In genomic region chr1:67307251-67308060, GRCh38 we compare ENCODE assay signal across 9 cellular contexts. TPM values are rescaled to one million over a fixed set of nuclear protein-coding genes. Genes with fewer than 3 reads are reported as not detected.
DNase-seq lines count a peak whose midpoint lies in the region; ATAC-seq and TF ChIP-seq lines count a peak whose summit lies in the region.
"Had no signal": no experiment of that assay in that cellular context is flagged by ENCODE, and none has a peak within 500 bp of the region (broad histone marks: within the 10 kb centered on the region; RNA-seq: fewer than 3 reads in every experiment).

TSS of gene IL12RB2 (plus strand) at chr1:67307873. CDS start at chr1:67320369, 12,496 bp downstream.

- H3K4me3 Mint-ChIP-seq in activated CD4-positive, alpha-beta T cell treated with anti-CD3 and anti-CD28 coated beads, Interleukin-2, amount 10 ng/mL, durations not matched to agents 24 days and 14 days = peak within 1 kb of the TSS; percentile 97
- H3K4me3 Mint-ChIP-seq in effector memory CD8-positive, alpha-beta T cell = peak within 1 kb of the TSS; percentile 76 to 79
- peak within 1 kb of the TSS; percentile 84 for H3K4me3 Mint-ChIP-seq in nephron progenitor cell

- no peaks in the 10 kb centered on the region for H3K36me3 ChIP-seq in tibial nerve

- intact Hi-C loops in activated CD4-positive, alpha-beta T cell treated with anti-CD3 and anti-CD28 coated beads, Interleukin-2, amount 10 ng/mL, durations not matched to agents 24 days and 14 days (cut with micrococcal nuclease) = loop anchor here (1.0 to 10.0 kb wide), 3 partner anchors 123 to 933 kb away; partner anchors contain the start of genes GADD45A and SERBP1

- peak within 1 kb of the TSS in 1 of 4 donors; percentile 19 for H3K27ac ChIP-seq in tibial nerve

- H3K36me3 Mint-ChIP-seq in activated CD4-positive, alpha-beta T cell treated with anti-CD3 and anti-CD28 coated beads, Interleukin-2, amount 10 ng/mL, durations not matched to agents 24 days and 14 days (ENCODE audit: low read depth) = peaks cover 39% of the 10 kb centered on the region
- no peaks in the 10 kb centered on the region for H3K36me3 Mint-ChIP-seq in effector memory CD8-positive, alpha-beta T cell (ENCODE audit: insufficient read depth)
- no peaks in the 10 kb centered on the region for H3K36me3 Mint-ChIP-seq in nephron progenitor cell (ENCODE audit: low read depth)

- no peak for TF ChIP-seq POLR2A in tibial nerve (IDR thresholded peaks at IDR 0.05)

- TF ChIP-seq CTCF in nephron progenitor cell (IDR thresholded peaks at IDR 0.05) = no peak
- no peak for TF ChIP-seq CTCF in tibial nerve (IDR thresholded peaks at IDR 0.05)

- TF ChIP-seq EP300 in tibial nerve (IDR thresholded peaks at IDR 0.05) = no peak

- DNase-seq in activated CD4-positive, alpha-beta T cell treated with anti-CD3 and anti-CD28 coated beads, Interleukin-2, amount 10 ng/mL, durations not matched to agents 24 days and 14 days = peak; percentile 93
- peak; percentile 13 to 19 (median 18) for DNase-seq in effector memory CD8-positive, alpha-beta T cell
- DNase-seq in nephron progenitor cell (peak; percentile 70), tibial nerve (ENCODE audit: low spot score in 2 of 2) (no peak), H4 (ENCODE audit: low spot score) (no peak)

- H3K27me3 Mint-ChIP-seq in activated CD4-positive, alpha-beta T cell treated with anti-CD3 and anti-CD28 coated beads, Interleukin-2, amount 10 ng/mL, durations not matched to agents 24 days and 14 days = no peaks in the 10 kb centered on the region
- H3K27me3 Mint-ChIP-seq in effector memory CD8-positive, alpha-beta T cell = peaks cover 8 to 10% of the 10 kb centered on the region in 2 donors
- peaks cover 45% of the 10 kb centered on the region for H3K27me3 Mint-ChIP-seq in nephron progenitor cell (ENCODE audit: low read depth, poor library complexity)

- H3K4me3 ChIP-seq in tibial nerve = peak within 1 kb of the TSS; percentile 8 to 50 (median 32)

- peaks cover 2% of the 10 kb centered on the region for H3K9me3 Mint-ChIP-seq in activated CD4-positive, alpha-beta T cell treated with anti-CD3 and anti-CD28 coated beads, Interleukin-2, amount 10 ng/mL, durations not matched to agents 24 days and 14 days
- no peaks in the 10 kb centered on the region for H3K9me3 Mint-ChIP-seq in effector memory CD8-positive, alpha-beta T cell
- no peaks in the 10 kb centered on the region for H3K9me3 Mint-ChIP-seq in nephron progenitor cell

- peak; percentile 52 for ATAC-seq in GM18907 (IDR thresholded peaks at IDR 0.05; ENCODE audit: unreplicated experiment)
- ATAC-seq in HG03565 (IDR thresholded peaks at IDR 0.05; ENCODE audit: unreplicated experiment) = peak; percentile 48
- peak; percentile 89 for ATAC-seq in effector memory CD8-positive, alpha-beta T cell (replicated peaks)
- no peak for ATAC-seq in GM21717 (IDR thresholded peaks at IDR 0.05; ENCODE audit: unreplicated experiment)

- 5 to 9% methylated on average over 23 to 49 of the region's 75 CpGs for WGBS in tibial nerve, 2 donors

- peak within 1 kb of the TSS; percentile 100 for H3K27ac Mint-ChIP-seq in activated CD4-positive, alpha-beta T cell treated with anti-CD3 and anti-CD28 coated beads, Interleukin-2, amount 10 ng/mL, durations not matched to agents 24 days and 14 days
- peak within 1 kb of the TSS; percentile 52 to 82 for H3K27ac Mint-ChIP-seq in effector memory CD8-positive, alpha-beta T cell
- H3K27ac Mint-ChIP-seq in nephron progenitor cell = no peak within 1 kb of the TSS

- H3K9me3 ChIP-seq in tibial nerve = no peaks in the 10 kb centered on the region

- H3K4me1 ChIP-seq in tibial nerve = peaks cover 0 to 14% (median 3%) of the 10 kb centered on the region in 4 donors

- peaks cover 64% of the 10 kb centered on the region for H3K4me1 Mint-ChIP-seq in activated CD4-positive, alpha-beta T cell treated with anti-CD3 and anti-CD28 coated beads, Interleukin-2, amount 10 ng/mL, durations not matched to agents 24 days and 14 days
- H3K4me1 Mint-ChIP-seq in effector memory CD8-positive, alpha-beta T cell (ENCODE audit: low read depth in 2 of 2) = peaks cover 7 to 10% of the 10 kb centered on the region in 2 donors
- H3K4me1 Mint-ChIP-seq in nephron progenitor cell = no peaks in the 10 kb centered on the region

- peaks cover 0 to 44% of the 10 kb centered on the region in 2 donors for H3K27me3 ChIP-seq in tibial nerve

RNA-seq across cellular contexts. Expression of gene IL12RB2, which starts in this region (rescaled TPM):
- 138 and 146 TPM in 2 replicates for total RNA-seq in activated CD4-positive, alpha-beta T cell treated with anti-CD3 and anti-CD28 coated beads, Interleukin-2, amount 10 ng/mL, durations not matched to agents 24 days and 14 days
- 1 to 10 TPM in 3 of 4 donors, under 1 TPM in 1; 0.87 to 6.5 (median 1.7) TPM for total RNA-seq in tibial nerve
- total RNA-seq in H4 (2014; rRNA removed; shearing (Covaris generic)) = not detected in 2 replicates
- total RNA-seq: myocyte had no signal

Comparison
In these comparisons a context has a peak if more than half of its experiments do, and no peak if none do; other contexts are left out.
1. RNA of gene IL12RB2 (total RNA-seq): 138 to 146 TPM in activated CD4-positive, alpha-beta T cell treated with anti-CD3 and anti-CD28 coated beads, Interleukin-2, amount 10 ng/mL, durations not matched to agents 24 days and 14 days; 0.87 to 6.5 TPM in tibial nerve and not detected in H4; every median in the first group is over 10 times any median in the second.
2. DNase-seq: peak in activated CD4-positive, alpha-beta T cell treated with anti-CD3 and anti-CD28 coated beads, Interleukin-2, amount 10 ng/mL, durations not matched to agents 24 days and 14 days (single experiment), effector memory CD8-positive, alpha-beta T cell (3 of 3) and nephron progenitor cell (single experiment); none in tibial nerve (0 of 2) and H4 (single experiment).
3. Peak in every context shown above with its lines, with median percentiles within 50 percentile points of each other: H3K4me3 Mint-ChIP-seq.